In the genomic region with DNA sequence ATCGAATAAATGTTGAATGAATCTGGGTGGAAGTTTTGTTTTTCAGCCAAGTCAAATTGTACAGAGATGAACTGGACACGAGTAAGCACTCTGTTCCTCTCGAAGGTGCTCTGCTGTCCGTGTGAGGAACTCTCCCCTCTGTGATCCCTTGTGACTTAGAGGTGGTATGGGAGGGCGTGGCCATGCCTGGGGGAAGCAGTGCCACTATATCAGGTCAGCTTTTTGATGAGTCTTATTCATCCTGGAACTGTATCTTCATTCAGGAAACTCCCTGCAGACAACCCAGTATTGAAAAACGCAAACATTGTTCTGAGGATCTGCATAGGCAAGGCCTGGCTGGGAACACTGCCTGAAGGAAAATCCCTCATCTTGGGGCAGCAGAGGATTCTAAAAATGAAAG, we compare ENCODE assay signal across 1 cellular context.
TF ChIP-seq lines count a peak whose summit lies in the region.

No MANE protein-coding gene starts in this region.

TF ChIP-seq in GM12878, 131 proteins besides CTCF, POLR2A, EP300 and RAD21 (continued from another document):
- TF ChIP-seq, protein P1, sequence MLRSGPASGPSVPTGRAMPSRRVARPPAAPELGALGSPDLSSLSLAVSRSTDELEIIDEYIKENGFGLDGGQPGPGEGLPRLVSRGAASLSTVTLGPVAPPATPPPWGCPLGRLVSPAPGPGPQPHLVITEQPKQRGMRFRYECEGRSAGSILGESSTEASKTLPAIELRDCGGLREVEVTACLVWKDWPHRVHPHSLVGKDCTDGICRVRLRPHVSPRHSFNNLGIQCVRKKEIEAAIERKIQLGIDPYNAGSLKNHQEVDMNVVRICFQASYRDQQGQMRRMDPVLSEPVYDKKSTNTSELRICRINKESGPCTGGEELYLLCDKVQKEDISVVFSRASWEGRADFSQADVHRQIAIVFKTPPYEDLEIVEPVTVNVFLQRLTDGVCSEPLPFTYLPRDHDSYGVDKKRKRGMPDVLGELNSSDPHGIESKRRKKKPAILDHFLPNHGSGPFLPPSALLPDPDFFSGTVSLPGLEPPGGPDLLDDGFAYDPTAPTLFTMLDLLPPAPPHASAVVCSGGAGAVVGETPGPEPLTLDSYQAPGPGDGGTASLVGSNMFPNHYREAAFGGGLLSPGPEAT (IDR thresholded peaks at IDR 0.05; ENCODE audit: low read depth): peak; percentile 51; the same call in 1 of the 2 replicates
- TF ChIP-seq FOXM1 (IDR thresholded peaks at IDR 0.05; ENCODE audit: low read depth, low read length): no peak
- TF ChIP-seq FOS (IDR thresholded peaks at IDR 0.05; ENCODE audit: borderline replicate concordance, extremely low read depth, insufficient read length): no peak
- TF ChIP-seq, protein P2, sequence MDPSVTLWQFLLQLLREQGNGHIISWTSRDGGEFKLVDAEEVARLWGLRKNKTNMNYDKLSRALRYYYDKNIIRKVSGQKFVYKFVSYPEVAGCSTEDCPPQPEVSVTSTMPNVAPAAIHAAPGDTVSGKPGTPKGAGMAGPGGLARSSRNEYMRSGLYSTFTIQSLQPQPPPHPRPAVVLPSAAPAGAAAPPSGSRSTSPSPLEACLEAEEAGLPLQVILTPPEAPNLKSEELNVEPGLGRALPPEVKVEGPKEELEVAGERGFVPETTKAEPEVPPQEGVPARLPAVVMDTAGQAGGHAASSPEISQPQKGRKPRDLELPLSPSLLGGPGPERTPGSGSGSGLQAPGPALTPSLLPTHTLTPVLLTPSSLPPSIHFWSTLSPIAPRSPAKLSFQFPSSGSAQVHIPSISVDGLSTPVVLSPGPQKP (IDR thresholded peaks at IDR 0.05; ENCODE audit: low read depth, low read length): no peak
- TF ChIP-seq EGR1 (IDR thresholded peaks at IDR 0.05; ENCODE audit: borderline replicate concordance in 1 of 2, low read depth in 2 of 2, low read length in 2 of 2): no peak
- no peak for TF ChIP-seq RCOR1 (conservative IDR thresholded peaks at IDR 0.05; ENCODE audit: low read depth, low read length)
- no peak for TF ChIP-seq WRNIP1 (IDR thresholded peaks at IDR 0.05; ENCODE audit: borderline replicate concordance, low read depth, low read length)
TF ChIP-seq in GM12878: peak in this region for 6.
